In the genomic region with DNA sequence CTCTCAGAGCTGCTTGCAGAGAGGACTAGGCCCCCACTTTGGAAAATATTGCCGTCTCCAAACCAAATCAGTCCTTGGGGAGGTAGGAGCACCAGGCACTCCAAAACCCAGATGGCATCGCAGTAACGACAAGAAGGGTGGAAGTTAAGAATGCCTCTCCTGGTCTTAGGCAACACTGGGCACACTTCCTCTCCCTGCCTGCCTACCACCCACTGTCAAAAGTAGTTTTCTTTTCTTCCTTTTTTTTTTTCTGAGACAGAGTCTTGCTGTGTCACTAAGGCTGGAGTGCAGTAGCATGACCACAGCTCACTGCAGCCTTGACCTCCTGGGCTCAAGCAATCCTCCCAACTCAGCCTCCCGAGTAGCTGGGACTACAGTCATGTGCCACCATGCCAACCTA, we compare ENCODE assay signal across 27 cellular contexts. TPM values are rescaled to one million over a fixed set of nuclear protein-coding genes. Genes with fewer than 3 reads are reported as not detected.
DNase-seq lines count a peak whose midpoint lies in the region; ATAC-seq and TF ChIP-seq lines count a peak whose summit lies in the region.
"Had no signal": no experiment of that assay in that cellular context is flagged by ENCODE, and none has a peak within 500 bp of the region (broad histone marks: within the 10 kb centered on the region; RNA-seq: fewer than 3 reads in every experiment).

No MANE protein-coding gene starts in this region.

- CTCF ChIA-PET in HEK293 (lab: Yijun Ruan, JAX), result interaction anchor here (1.3 kb wide), 1 partner anchor 59 kb away, joined by 6 read pairs; no protein-coding TSS in a partner anchor

- TF ChIP-seq POLR2A in testis (IDR thresholded peaks at IDR 0.05), result no peak

- H3K27me3 ChIP-seq in lower lobe of right lung (ENCODE audit: low read depth), result no peaks in the 10 kb centered on the region
- H3K27me3 ChIP-seq in WERI-Rb-1 (ENCODE audit: insufficient read depth, low read depth, severe bottlenecking), result no peaks in the 10 kb centered on the region
- H3K27me3 ChIP-seq in testis, result no peaks in the 10 kb centered on the region
- H3K27me3 ChIP-seq: BLaER1, gastroesophageal sphincter, ovary, uterus had no signal

- H3K36me3 ChIP-seq in HEK293 (ENCODE audit: control insufficient read depth in 2 of 2, insufficient read depth in 1 of 2, low read length in 2 of 2) (no peaks in the 10 kb centered on the region), lower lobe of right lung (no peaks in the 10 kb centered on the region), WERI-Rb-1 (no peaks in the 10 kb centered on the region), testis (ENCODE audit: low read depth, missing control alignments) (no peaks in the 10 kb centered on the region)
- H3K36me3 ChIP-seq: BLaER1, esophagus squamous epithelium, gastroesophageal sphincter, ovary, uterus had no signal

- DNase-seq in AML-193 (lab: John Stamatoyannopoulos, UW), result peak; percentile 87 to 93
- peak; percentile 37 for DNase-seq in OCI-M1 (lab: John Stamatoyannopoulos, UW)
- no peak for DNase-seq in lower lobe of right lung
- no peak for DNase-seq in WERI-Rb-1
- DNase-seq in testis, result no peak
- no peak for DNase-seq in glomerular visceral epithelial cell (ENCODE audit: extremely low spot score)
- DNase-seq in dedifferentiated amniotic fluid mesenchymal stem cell (ENCODE audit: extremely low spot score), result no peak
- DNase-seq: activated CD8-positive, alpha-beta memory T cell treated with anti-CD3 and anti-CD28 coated beads, Interleukin-2, amount 50 U/mL, for 4 hours; activated effector memory CD4-positive, alpha-beta T cell treated with Interleukin-2 at 50 U/mL for 16 hours; Calu3; effector memory CD4-positive, alpha-beta T cell; esophagus squamous epithelium; GM23248; kidney glomerular epithelial cell; natural killer cell; NCI-H1436 treated with DMSO at 0.1 percent for 48 hours; NCI-H524; ovary; right cardiac atrium; SHP77 treated with DMSO at 0.1 percent for 48 hours; uterus had no signal

- TF ChIP-seq CTCF in HEK293 (tag by site-specific recombination; IDR thresholded peaks at IDR 0.05), result no peak
- TF ChIP-seq CTCF in lower lobe of right lung (IDR thresholded peaks at IDR 0.05), result no peak
- no peak for TF ChIP-seq CTCF in WERI-Rb-1 (IDR thresholded peaks at IDR 0.05; ENCODE audit: low read depth, low read length)
- no peak for TF ChIP-seq CTCF in testis (IDR thresholded peaks at IDR 0.05)

- no peak overlapping the region for H3K27ac ChIP-seq in HEK293 (ENCODE audit: extremely low read depth, low read depth, low read length)
- H3K27ac ChIP-seq in lower lobe of right lung, result no peak overlapping the region
- H3K27ac ChIP-seq in WERI-Rb-1, result no peak overlapping the region
- no peak overlapping the region for H3K27ac ChIP-seq in testis
- H3K27ac ChIP-seq: BLaER1, esophagus squamous epithelium, gastroesophageal sphincter, GM23248, ovary, uterus, VCaP had no signal

- H3K4me1 ChIP-seq in HEK293 (ENCODE audit: control insufficient read depth, insufficient read depth, low read length) (no peaks in the 10 kb centered on the region), lower lobe of right lung (no peaks in the 10 kb centered on the region), testis (peaks cover 14% of the 10 kb centered on the region)
- H3K4me1 ChIP-seq: esophagus squamous epithelium, gastroesophageal sphincter, uterus had no signal

- H3K4me3 ChIP-seq in HEK293 (ENCODE audit: low read depth, low read length), result no peak overlapping the region
- H3K4me3 ChIP-seq in lower lobe of right lung, result no peak overlapping the region
- no peak overlapping the region for H3K4me3 ChIP-seq in WERI-Rb-1 (ENCODE audit: low read depth, low read length)
- no peak overlapping the region for H3K4me3 ChIP-seq in testis
- H3K4me3 ChIP-seq: BLaER1, esophagus squamous epithelium, gastroesophageal sphincter, GM23248, ovary, uterus had no signal

- WGBS in testis, 2 donors, result 73 to 83% methylated on average over 4 of the region's 4 CpGs

- intact Hi-C loops in lower lobe of right lung (cut with DNase I) (no loop called here), testis (cut with DNase I; ENCODE audit: low total_unique reads) (no loop called here)

- ATAC-seq in lower lobe of right lung, result peak; percentile 71 to 77
- ATAC-seq: gastroesophageal sphincter had no signal

- POLR2A ChIA-PET in HEK293 (lab: Yijun Ruan, JAX), result interaction anchor here (0.5 kb wide), 1 partner anchor 203 kb away, joined by 8 read pairs; no protein-coding TSS in a partner anchor

- H3K9me3 ChIP-seq in HEK293 (ENCODE audit: control insufficient read depth, insufficient read depth, low read depth, low read length), result no peaks in the 10 kb centered on the region
- no peaks in the 10 kb centered on the region for H3K9me3 ChIP-seq in lower lobe of right lung
- H3K9me3 ChIP-seq in WERI-Rb-1 (ENCODE audit: severe bottlenecking), result no peaks in the 10 kb centered on the region
- no peaks in the 10 kb centered on the region for H3K9me3 ChIP-seq in testis
- H3K9me3 ChIP-seq: BLaER1, esophagus squamous epithelium, gastroesophageal sphincter, ovary, uterus had no signal

TF ChIP-seq in HEK293, 187 proteins besides CTCF, POLR2A, EP300 and RAD21:
- TF ChIP-seq HOXA7 (CRISPR knock-in tag; IDR thresholded peaks at IDR 0.05; ENCODE audit: borderline replicate concordance), result no peak
- TF ChIP-seq ZIC2 (tag by site-specific recombination; IDR thresholded peaks at IDR 0.05), result peak; percentile 67
TF ChIP-seq in HEK293: peak in this region for 1.

RNA-seq across cellular contexts. Expression of gene SRL, which starts 47.2 kb away (rescaled TPM):
- total RNA-seq in lower lobe of right lung (1.4 TPM), testis (1 to 10 TPM; 1.5 to 2.5 TPM)
- polyA plus RNA-seq in testis (ENCODE audit: insufficient read depth, low read depth, low replicate concordance), result 4.7 TPM
- total RNA-seq: Calu3; Daoy; GM23248; natural killer cell; T-helper 1 cell treated with Interleukin-12 subunit alpha and Interleukin-12 subunit beta and Interleukin-4 antibody, amounts not matched to agents 30 ng/mL and 1 ng/mL, for 36 hours had no signal
- polyA plus RNA-seq: GM23248 had no signal

Comparison
In these comparisons a context has a peak if more than half of its experiments do, and no peak if none do; other contexts are left out.
1. DNase-seq: peak in AML-193 (2 of 2) and OCI-M1 (single experiment); none in lower lobe of right lung (single experiment), WERI-Rb-1 (single experiment), testis (single experiment), glomerular visceral epithelial cell (single experiment) and dedifferentiated amniotic fluid mesenchymal stem cell (single experiment).